5 cellular contexts compared by ENCODE assay signal in genomic region chr2:81334046-81334445, GRCh38.
"Had no signal": no experiment of that assay in that cellular context is flagged by ENCODE, and none has a peak within 500 bp of the region (broad histone marks: within the 10 kb centered on the region; RNA-seq: fewer than 3 reads in every experiment).

No MANE protein-coding gene starts in this region.

- H3K27ac ChIP-seq: HL-60 had no signal

- ATAC-seq: HepG2, K562 had no signal

- DNase-seq: IMR-90, KBM-7 had no signal

- H3K4me3 ChIP-seq: K562 had no signal
